In the genomic region with DNA sequence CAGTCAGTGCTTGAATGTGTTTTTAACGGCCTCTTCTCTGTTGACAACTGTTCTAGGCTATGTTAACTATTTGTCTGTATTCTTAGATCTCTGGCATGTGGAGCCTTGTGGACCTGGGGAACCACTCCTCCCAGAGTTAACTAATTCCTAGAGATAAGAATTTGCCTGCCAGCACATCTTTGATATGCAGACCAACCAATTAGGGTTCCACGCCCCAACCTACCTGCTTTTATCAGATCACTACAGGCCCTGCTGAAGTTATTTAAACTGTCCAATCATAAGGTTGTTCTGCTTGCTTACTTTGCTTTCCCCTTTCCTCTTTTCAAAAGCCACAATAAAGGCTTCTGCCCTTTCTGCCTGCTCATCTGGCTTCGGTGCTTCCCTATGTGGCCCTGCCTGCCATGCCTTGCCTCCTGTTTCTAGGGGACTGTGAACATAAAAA, we compare ENCODE assay signal across 13 cellular contexts. TPM values are rescaled to one million over a fixed set of nuclear protein-coding genes. Genes with fewer than 3 reads are reported as not detected.
DNase-seq lines count a peak whose midpoint lies in the region; ATAC-seq and TF ChIP-seq lines count a peak whose summit lies in the region.
"Had no signal": no experiment of that assay in that cellular context is flagged by ENCODE, and none has a peak within 500 bp of the region (broad histone marks: within the 10 kb centered on the region; RNA-seq: fewer than 3 reads in every experiment).

No MANE protein-coding gene starts in this region.

- H3K27me3 Mint-ChIP-seq in Caco-2 (ENCODE audit: insufficient read depth, unreplicated experiment): no peaks in the 10 kb centered on the region
- H3K27me3 Mint-ChIP-seq in activated CD4-positive, alpha-beta T cell treated with anti-CD3 and anti-CD28 coated beads, Interleukin-2, amount 10 ng/mL, durations not matched to agents 24 days and 14 days: peaks cover 16% of the 10 kb centered on the region

- no peaks in the 10 kb centered on the region for H3K9me3 Mint-ChIP-seq in Caco-2 (ENCODE audit: unreplicated experiment)
- H3K9me3 Mint-ChIP-seq in activated CD4-positive, alpha-beta T cell treated with anti-CD3 and anti-CD28 coated beads, Interleukin-2, amount 10 ng/mL, durations not matched to agents 24 days and 14 days: no peaks in the 10 kb centered on the region
- H3K9me3 Mint-ChIP-seq: activated naive CD8-positive, alpha-beta T cell treated with anti-CD3 and anti-CD28 coated beads, Interleukin-2, amount 10 ng/mL, durations not matched to agents 7 days and 5 days; T-helper 2 cell treated with Interferon-gamma antibody and Interleukin-4, amounts not matched to agents 5 μg/mL and 100 μg/mL, for 36 hours had no signal

- ATAC-seq in GM21717 (IDR thresholded peaks at IDR 0.05; ENCODE audit: unreplicated experiment): peak; percentile 44

- no peaks in the 10 kb centered on the region; the same call in 1 of the 2 replicates for H3K4me1 ChIP-seq in Caco-2

- peak overlapping the region; percentile 8 for H3K27ac Mint-ChIP-seq in Caco-2 (ENCODE audit: unreplicated experiment)
- H3K27ac Mint-ChIP-seq in activated CD4-positive, alpha-beta T cell treated with anti-CD3 and anti-CD28 coated beads, Interleukin-2, amount 10 ng/mL, durations not matched to agents 24 days and 14 days: no peak overlapping the region
- H3K27ac Mint-ChIP-seq: activated naive CD8-positive, alpha-beta T cell treated with anti-CD3 and anti-CD28 coated beads, Interleukin-2, amount 10 ng/mL, durations not matched to agents 7 days and 5 days; T-helper 2 cell treated with Interferon-gamma antibody and Interleukin-4, amounts not matched to agents 5 μg/mL and 100 μg/mL, for 36 hours had no signal

- peaks cover 9% of the 10 kb centered on the region for H3K4me1 Mint-ChIP-seq in Caco-2 (ENCODE audit: low read depth, unreplicated experiment)
- H3K4me1 Mint-ChIP-seq in activated CD4-positive, alpha-beta T cell treated with anti-CD3 and anti-CD28 coated beads, Interleukin-2, amount 10 ng/mL, durations not matched to agents 24 days and 14 days: peaks cover 9% of the 10 kb centered on the region

- H3K36me3 ChIP-seq in Caco-2 (ENCODE audit: control insufficient read depth, insufficient read depth, low read length): no peaks in the 10 kb centered on the region
- H3K36me3 ChIP-seq in WERI-Rb-1: no peaks in the 10 kb centered on the region

- H3K27me3 ChIP-seq in Caco-2 (replicated peaks; ENCODE audit: control insufficient read depth, insufficient read depth, low read length) (no peaks in the 10 kb centered on the region), WERI-Rb-1 (ENCODE audit: insufficient read depth, low read depth, severe bottlenecking) (no peaks in the 10 kb centered on the region)

- no peak overlapping the region for H3K4me3 Mint-ChIP-seq in Caco-2 (ENCODE audit: unreplicated experiment)
- H3K4me3 Mint-ChIP-seq in activated CD4-positive, alpha-beta T cell treated with anti-CD3 and anti-CD28 coated beads, Interleukin-2, amount 10 ng/mL, durations not matched to agents 24 days and 14 days: no peak overlapping the region
- H3K4me3 Mint-ChIP-seq: activated naive CD8-positive, alpha-beta T cell treated with anti-CD3 and anti-CD28 coated beads, Interleukin-2, amount 10 ng/mL, durations not matched to agents 7 days and 5 days; T-helper 2 cell treated with Interferon-gamma antibody and Interleukin-4, amounts not matched to agents 5 μg/mL and 100 μg/mL, for 36 hours had no signal

- POLR2A ChIA-PET in Caco-2 (lab: Charles Lee): no interaction called here
- POLR2A ChIA-PET in RWPE1 (lab: Yijun Ruan, JAX; ENCODE audit: low non-redundant PET): no interaction called here

- no TSS peak for BruUV-seq in Caco-2 (replicated peaks; lab: Mats Ljungman, UMichigan)

- TF ChIP-seq CTCF in Caco-2 (IDR thresholded peaks at IDR 0.05; ENCODE audit: insufficient read depth in 1 of 2, low read depth in 1 of 2, low read length in 1 of 2, severe bottlenecking in 1 of 2, unreplicated experiment in 1 of 2) (no peak), WERI-Rb-1 (IDR thresholded peaks at IDR 0.05; ENCODE audit: low read depth, low read length) (no peak), RWPE1 (conservative IDR thresholded peaks at IDR 0.05; ENCODE audit: low read depth) (no peak)

- CTCF ChIA-PET in Caco-2 (lab: Charles Lee): no interaction called here
- CTCF ChIA-PET in RWPE1 (lab: Yijun Ruan, JAX): no interaction called here

- H3K36me3 Mint-ChIP-seq in Caco-2 (ENCODE audit: insufficient read depth, unreplicated experiment): no peaks in the 10 kb centered on the region
- no peaks in the 10 kb centered on the region for H3K36me3 Mint-ChIP-seq in activated CD4-positive, alpha-beta T cell treated with anti-CD3 and anti-CD28 coated beads, Interleukin-2, amount 10 ng/mL, durations not matched to agents 24 days and 14 days (ENCODE audit: low read depth)
- H3K36me3 Mint-ChIP-seq: activated naive CD8-positive, alpha-beta T cell treated with anti-CD3 and anti-CD28 coated beads, Interleukin-2, amount 10 ng/mL, durations not matched to agents 7 days and 5 days had no signal

- no peak overlapping the region for H3K27ac ChIP-seq in WERI-Rb-1
- H3K27ac ChIP-seq in RWPE1: no peak overlapping the region

- H3K4me3 ChIP-seq in Caco-2 (ENCODE audit: low read depth, low read length) (no peak overlapping the region), WERI-Rb-1 (ENCODE audit: low read depth, low read length) (no peak overlapping the region)

- no peaks in the 10 kb centered on the region for H3K9me3 ChIP-seq in Caco-2
- no peaks in the 10 kb centered on the region for H3K9me3 ChIP-seq in WERI-Rb-1 (ENCODE audit: severe bottlenecking)

- DNase-seq in Caco-2 (peak; percentile 43 to 46), NOMO-1 treated with dmso at 0.1 percent for 144 hours (lab: John Stamatoyannopoulos, UW; ENCODE audit: unreplicated experiment) (peak; percentile 45), iPS-NIHi7 (ENCODE audit: extremely low spot score) (peak; percentile 30), WERI-Rb-1 (no peak), RWPE1 (ENCODE audit: low spot score) (no peak), NCI-H187 treated with DMSO at 0.1 percent for 48 hours (lab: John Stamatoyannopoulos, UW) (no peak)
- no peak for DNase-seq in activated CD4-positive, alpha-beta T cell treated with anti-CD3 and anti-CD28 coated beads, Interleukin-2, amount 10 ng/mL, durations not matched to agents 24 days and 14 days
- DNase-seq: activated naive CD8-positive, alpha-beta T cell treated with anti-CD3 and anti-CD28 coated beads, Interleukin-2, amount 10 ng/mL, durations not matched to agents 7 days and 5 days; NCI-H1694 treated with DMSO at 0.1 percent for 48 hours; stimulated activated CD4-positive, alpha-beta T cell treated with anti-CD3 and anti-CD28 coated beads, Interleukin-2, amount 100 ng/mL, for 24 hours; stimulated activated naive CD4-positive, alpha-beta T cell treated with Interleukin-2 at 50 U/mL for 16 hours had no signal

- intact Hi-C loops in Caco-2 (cut with micrococcal nuclease; ENCODE audit: unreplicated experiment): no loop called here
- intact Hi-C loops in activated CD4-positive, alpha-beta T cell treated with anti-CD3 and anti-CD28 coated beads, Interleukin-2, amount 10 ng/mL, durations not matched to agents 24 days and 14 days (cut with micrococcal nuclease): no loop called here

RNA-seq across cellular contexts. Expression of a gene that starts 8.5 kb away (rescaled TPM):
- total RNA-seq in Caco-2 (2022): 6.5 and 9.7 TPM in 2 replicates
- total RNA-seq in activated CD4-positive, alpha-beta T cell treated with anti-CD3 and anti-CD28 coated beads, Interleukin-2, amount 10 ng/mL, durations not matched to agents 24 days and 14 days: 4.7 and 5.1 TPM in 2 replicates

Comparison
In these comparisons a context has a peak if more than half of its experiments do, and no peak if none do; other contexts are left out.
1. DNase-seq: peak in Caco-2 (2 of 2), NOMO-1 treated with dmso at 0.1 percent for 144 hours (single experiment) and iPS-NIHi7 (single experiment); none in WERI-Rb-1 (single experiment), RWPE1 (single experiment), NCI-H187 treated with DMSO at 0.1 percent for 48 hours (single experiment) and activated CD4-positive, alpha-beta T cell treated with anti-CD3 and anti-CD28 coated beads, Interleukin-2, amount 10 ng/mL, durations not matched to agents 24 days and 14 days (single experiment).